ENCODE assay signal across 8 cellular contexts in the genomic region with DNA sequence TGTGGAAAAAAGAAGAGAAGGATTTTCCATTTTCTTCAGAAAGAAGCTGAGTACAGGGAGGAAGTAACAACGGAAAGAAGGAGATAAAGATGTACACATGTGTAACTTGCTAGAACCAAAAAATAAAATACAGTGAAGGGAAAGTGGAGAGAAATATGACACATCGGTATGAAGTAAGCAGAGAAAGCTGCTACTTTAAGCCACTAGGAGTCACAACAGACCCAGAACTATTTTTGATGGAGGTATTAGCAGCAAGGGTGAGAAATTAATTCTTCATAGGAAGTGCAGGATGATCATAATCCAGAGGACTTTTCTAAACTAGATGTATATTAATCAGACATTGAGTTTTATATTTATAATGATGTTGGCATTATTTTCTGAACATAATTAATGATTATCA.
A peak's percentile ranks its signal among the peaks of the same experiment; 100 is the strongest.
DNase-seq lines count a peak whose midpoint lies in the region; ATAC-seq, FAIRE-seq and TF ChIP-seq lines count a peak whose summit lies in the region.

No MANE protein-coding gene starts in this region.

- in situ Hi-C loops in G401 (cut with HindIII; ENCODE audit: low sequenced_read_pairs): no loop called here

- no peaks in the 10 kb centered on the region for H3K27me3 ChIP-seq in SU-DHL-6 (ENCODE audit: low read length)

- no peak overlapping the region for H3K4me3 Mint-ChIP-seq in T-helper 2 cell treated with Interferon-gamma antibody and Interleukin-4, amounts not matched to agents 5 μg/mL and 100 μg/mL, for 36 hours

- H3K79me2 ChIP-seq in SU-DHL-6 (ENCODE audit: insufficient read depth, low read length): no peaks in the 10 kb centered on the region

- FAIRE-seq in kidney (lab: Jason Lieb, UNC): peak; percentile 78

- ATAC-seq in GM19468 (IDR thresholded peaks at IDR 0.05; ENCODE audit: extremely low read depth, unreplicated experiment): peak; percentile 72
- ATAC-seq in HG03521 (IDR thresholded peaks at IDR 0.05; ENCODE audit: unreplicated experiment): peak; percentile 87

- H3K36me3 ChIP-seq in SU-DHL-6 (ENCODE audit: low read length) (no peaks in the 10 kb centered on the region), kidney (ENCODE audit: control insufficient read depth in 1 of 2, insufficient read depth in 2 of 2, low read length in 2 of 2) (no peaks in the 10 kb centered on the region)

- no peak overlapping the region for H2AFZ ChIP-seq in SU-DHL-6 (ENCODE audit: low read depth, low read length, severe bottlenecking)

- H4K20me1 ChIP-seq in SU-DHL-6 (ENCODE audit: low read depth, low read length): no peaks in the 10 kb centered on the region

- H3K9ac ChIP-seq in SU-DHL-6 (ENCODE audit: low read length): no peak overlapping the region
- no peak overlapping the region for H3K9ac ChIP-seq in kidney (ENCODE audit: low read length in 2 of 2)

- TF ChIP-seq CTCF in SU-DHL-6 (IDR thresholded peaks at IDR 0.05; ENCODE audit: insufficient read depth, low read length, poor library complexity, severe bottlenecking): peak; percentile 21
- peak; percentile 58 for TF ChIP-seq CTCF in kidney (IDR thresholded peaks at IDR 0.05; ENCODE audit: borderline replicate concordance, extremely low read depth, insufficient read depth)

- peaks cover 4% of the 10 kb centered on the region for H3K4me1 Mint-ChIP-seq in T-helper 2 cell treated with Interferon-gamma antibody and Interleukin-4, amounts not matched to agents 5 μg/mL and 100 μg/mL, for 36 hours (ENCODE audit: low read depth)

- intact Hi-C loops in kidney (cut with DNase I): no loop called here

- H3K4me3 ChIP-seq in SU-DHL-6 (ENCODE audit: insufficient read depth, low read length, poor library complexity, severe bottlenecking) (no peak overlapping the region), kidney (ENCODE audit: low read length in 2 of 2) (no peak overlapping the region)

- no peaks in the 10 kb centered on the region for H3K9me3 Mint-ChIP-seq in T-helper 2 cell treated with Interferon-gamma antibody and Interleukin-4, amounts not matched to agents 5 μg/mL and 100 μg/mL, for 36 hours

- no peak overlapping the region for H3K27ac ChIP-seq in SU-DHL-6 (ENCODE audit: low read depth, low read length)
- H3K27ac ChIP-seq in kidney (ENCODE audit: low read depth in 2 of 2, low read length in 2 of 2): no peak overlapping the region

- no peaks in the 10 kb centered on the region for H3K4me1 ChIP-seq in kidney (ENCODE audit: control insufficient read depth in 1 of 2, insufficient read depth in 1 of 2, low read depth in 1 of 2, low read length in 2 of 2)

- H3K27ac Mint-ChIP-seq in T-helper 2 cell treated with Interferon-gamma antibody and Interleukin-4, amounts not matched to agents 5 μg/mL and 100 μg/mL, for 36 hours: no peak overlapping the region

- H3K4me2 ChIP-seq in SU-DHL-6 (ENCODE audit: low read depth, low read length, poor library complexity, severe bottlenecking): no peak overlapping the region

- no peaks in the 10 kb centered on the region for H3K9me3 ChIP-seq in SU-DHL-6 (ENCODE audit: insufficient read depth, low read length)
- no peaks in the 10 kb centered on the region for H3K9me3 ChIP-seq in kidney (ENCODE audit: control insufficient read depth in 1 of 2, low read length in 2 of 2)

- H3K36me3 Mint-ChIP-seq in T-helper 2 cell treated with Interferon-gamma antibody and Interleukin-4, amounts not matched to agents 5 μg/mL and 100 μg/mL, for 36 hours (ENCODE audit: low read depth): no peaks in the 10 kb centered on the region

- DNase-seq in G401 (ENCODE audit: low spot score): peak; percentile 7
- no peak for DNase-seq in kidney
- DNase-seq in ureter (ENCODE audit: low spot score): no peak
- no peak for DNase-seq in stimulated activated CD4-positive, alpha-beta T cell treated with anti-CD3 and anti-CD28 coated beads, Interleukin-4, amount 100 ng/mL, for 1 hour
- DNase-seq in T-helper 2 cell treated with Interferon-gamma antibody and Interleukin-4, amounts not matched to agents 5 μg/mL and 100 μg/mL, for 36 hours (ENCODE audit: low spot score): no peak

- H3K9me2 ChIP-seq in SU-DHL-6 (replicated peaks; ENCODE audit: insufficient read depth, low read length): no peaks in the 10 kb centered on the region

- H3F3A ChIP-seq in SU-DHL-6 (ENCODE audit: insufficient read depth): no peaks in the 10 kb centered on the region

- H3K27me3 Mint-ChIP-seq in T-helper 2 cell treated with Interferon-gamma antibody and Interleukin-4, amounts not matched to agents 5 μg/mL and 100 μg/mL, for 36 hours (ENCODE audit: low read depth): peaks cover 19% of the 10 kb centered on the region
